ENCODE assay signal across 1 cellular context in the genomic region with DNA sequence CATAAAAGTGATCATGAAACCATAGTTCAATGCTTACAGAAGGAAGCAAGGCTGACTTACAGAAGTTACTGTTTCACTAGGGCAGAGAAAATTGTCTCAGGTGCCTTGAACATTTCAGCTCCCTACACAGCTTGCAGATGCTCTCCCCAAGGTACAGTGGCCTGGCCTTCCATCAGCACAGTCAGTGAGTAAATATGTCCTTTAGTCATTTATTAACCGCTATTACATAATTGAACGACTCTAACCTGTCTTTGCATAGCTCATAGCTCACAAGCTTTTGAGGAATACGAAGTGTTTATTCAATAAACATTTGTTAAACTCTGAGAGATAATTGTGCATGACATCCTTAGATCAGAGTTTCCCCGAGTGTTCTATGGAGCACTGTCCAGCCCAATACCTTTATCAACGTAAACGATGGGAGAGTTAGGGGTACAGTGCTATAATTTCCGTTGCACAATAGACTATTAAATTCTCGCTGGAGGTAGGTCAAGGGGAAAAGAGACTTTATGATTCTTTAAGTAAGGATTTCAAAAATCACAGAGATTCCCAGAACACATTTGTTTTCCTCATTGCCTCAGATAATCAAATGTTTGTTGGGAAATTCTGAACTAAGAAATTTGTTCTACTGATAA.
TF ChIP-seq lines count a peak whose summit lies in the region.

No MANE protein-coding gene starts in this region.

TF ChIP-seq in HepG2, 621 proteins besides CTCF, POLR2A, EP300 and RAD21 (continued from another document and continues in another):
- TF ChIP-seq, protein P1, sequence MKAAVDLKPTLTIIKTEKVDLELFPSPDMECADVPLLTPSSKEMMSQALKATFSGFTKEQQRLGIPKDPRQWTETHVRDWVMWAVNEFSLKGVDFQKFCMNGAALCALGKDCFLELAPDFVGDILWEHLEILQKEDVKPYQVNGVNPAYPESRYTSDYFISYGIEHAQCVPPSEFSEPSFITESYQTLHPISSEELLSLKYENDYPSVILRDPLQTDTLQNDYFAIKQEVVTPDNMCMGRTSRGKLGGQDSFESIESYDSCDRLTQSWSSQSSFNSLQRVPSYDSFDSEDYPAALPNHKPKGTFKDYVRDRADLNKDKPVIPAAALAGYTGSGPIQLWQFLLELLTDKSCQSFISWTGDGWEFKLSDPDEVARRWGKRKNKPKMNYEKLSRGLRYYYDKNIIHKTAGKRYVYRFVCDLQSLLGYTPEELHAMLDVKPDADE (CRISPR knock-in tag; IDR thresholded peaks at IDR 0.05): no peak
- TF ChIP-seq ZBTB38 (CRISPR knock-in tag; IDR thresholded peaks at IDR 0.05) (no peak), ZSCAN25 (CRISPR knock-in tag; IDR thresholded peaks at IDR 0.05) (no peak), HIVEP1 (CRISPR knock-in tag; IDR thresholded peaks at IDR 0.05) (no peak), ZNF850 (CRISPR knock-in tag; conservative IDR thresholded peaks at IDR 0.05) (no peak), CC2D1A (CRISPR knock-in tag; IDR thresholded peaks at IDR 0.05) (no peak), NCOA5 (CRISPR knock-in tag; IDR thresholded peaks at IDR 0.05) (no peak), MAFF (IDR thresholded peaks at IDR 0.05; ENCODE audit: low read depth, low read length) (no peak), BCL6 (CRISPR knock-in tag; IDR thresholded peaks at IDR 0.05) (peak; percentile 100), HOXA3 (CRISPR knock-in tag; IDR thresholded peaks at IDR 0.05) (peak; percentile 64), ZNF3 (CRISPR knock-in tag; IDR thresholded peaks at IDR 0.05) (no peak), ATRX (CRISPR knock-in tag; IDR thresholded peaks at IDR 0.05; ENCODE audit: borderline replicate concordance) (no peak), ZFP36L1 (CRISPR knock-in tag; IDR thresholded peaks at IDR 0.05) (no peak), SMAD9 (CRISPR knock-in tag; IDR thresholded peaks at IDR 0.05) (no peak), ZFP82 (CRISPR knock-in tag; IDR thresholded peaks at IDR 0.05; ENCODE audit: borderline replicate concordance) (no peak), CENPX (CRISPR knock-in tag; IDR thresholded peaks at IDR 0.05) (no peak), CBX5 (CRISPR knock-in tag; IDR thresholded peaks at IDR 0.05; ENCODE audit: borderline replicate concordance) (no peak), ZNF317 (CRISPR knock-in tag; IDR thresholded peaks at IDR 0.05) (peak; percentile 71), ZNF253 (CRISPR knock-in tag; IDR thresholded peaks at IDR 0.05; ENCODE audit: borderline replicate concordance) (no peak), TRIM24 (CRISPR knock-in tag; IDR thresholded peaks at IDR 0.05) (no peak), POLR2G (IDR thresholded peaks at IDR 0.05; ENCODE audit: low read depth, low read length) (no peak), KDM1A (CRISPR knock-in tag; IDR thresholded peaks at IDR 0.05) (no peak), MYNN (CRISPR knock-in tag; IDR thresholded peaks at IDR 0.05; ENCODE audit: low read depth) (no peak), SSRP1 (CRISPR knock-in tag; IDR thresholded peaks at IDR 0.05) (peak; percentile 89; the same call in 1 of the 2 replicates), MBD4 (IDR thresholded peaks at IDR 0.05; ENCODE audit: borderline replicate concordance, low read length) (no peak), HNRNPLL (IDR thresholded peaks at IDR 0.05; ENCODE audit: low read depth, low read length, poor library complexity, severe bottlenecking) (no peak), RXRB (CRISPR knock-in tag; IDR thresholded peaks at IDR 0.05; ENCODE audit: borderline replicate concordance) (peak; percentile 89), YY1 (IDR thresholded peaks at IDR 0.05; ENCODE audit: insufficient read depth, insufficient replicate concordance, low read depth, low read length) (no peak), ZNF20 (CRISPR knock-in tag; IDR thresholded peaks at IDR 0.05) (no peak), NFYB (CRISPR knock-in tag; IDR thresholded peaks at IDR 0.05) (no peak)
- TF ChIP-seq, protein P2, sequence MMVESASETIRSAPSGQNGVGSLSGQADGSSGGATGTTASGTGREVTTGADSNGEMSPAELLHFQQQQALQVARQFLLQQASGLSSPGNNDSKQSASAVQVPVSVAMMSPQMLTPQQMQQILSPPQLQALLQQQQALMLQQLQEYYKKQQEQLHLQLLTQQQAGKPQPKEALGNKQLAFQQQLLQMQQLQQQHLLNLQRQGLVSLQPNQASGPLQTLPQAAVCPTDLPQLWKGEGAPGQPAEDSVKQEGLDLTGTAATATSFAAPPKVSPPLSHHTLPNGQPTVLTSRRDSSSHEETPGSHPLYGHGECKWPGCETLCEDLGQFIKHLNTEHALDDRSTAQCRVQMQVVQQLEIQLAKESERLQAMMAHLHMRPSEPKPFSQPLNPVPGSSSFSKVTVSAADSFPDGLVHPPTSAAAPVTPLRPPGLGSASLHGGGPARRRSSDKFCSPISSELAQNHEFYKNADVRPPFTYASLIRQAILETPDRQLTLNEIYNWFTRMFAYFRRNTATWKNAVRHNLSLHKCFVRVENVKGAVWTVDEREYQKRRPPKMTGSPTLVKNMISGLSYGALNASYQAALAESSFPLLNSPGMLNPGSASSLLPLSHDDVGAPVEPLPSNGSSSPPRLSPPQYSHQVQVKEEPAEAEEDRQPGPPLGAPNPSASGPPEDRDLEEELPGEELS (CRISPR knock-in tag; IDR thresholded peaks at IDR 0.05): peak; percentile 96
- TF ChIP-seq, protein P3, sequence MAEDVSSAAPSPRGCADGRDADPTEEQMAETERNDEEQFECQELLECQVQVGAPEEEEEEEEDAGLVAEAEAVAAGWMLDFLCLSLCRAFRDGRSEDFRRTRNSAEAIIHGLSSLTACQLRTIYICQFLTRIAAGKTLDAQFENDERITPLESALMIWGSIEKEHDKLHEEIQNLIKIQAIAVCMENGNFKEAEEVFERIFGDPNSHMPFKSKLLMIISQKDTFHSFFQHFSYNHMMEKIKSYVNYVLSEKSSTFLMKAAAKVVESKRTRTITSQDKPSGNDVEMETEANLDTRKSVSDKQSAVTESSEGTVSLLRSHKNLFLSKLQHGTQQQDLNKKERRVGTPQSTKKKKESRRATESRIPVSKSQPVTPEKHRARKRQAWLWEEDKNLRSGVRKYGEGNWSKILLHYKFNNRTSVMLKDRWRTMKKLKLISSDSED (CRISPR knock-in tag; IDR thresholded peaks at IDR 0.05): no peak
- TF ChIP-seq, protein P4, sequence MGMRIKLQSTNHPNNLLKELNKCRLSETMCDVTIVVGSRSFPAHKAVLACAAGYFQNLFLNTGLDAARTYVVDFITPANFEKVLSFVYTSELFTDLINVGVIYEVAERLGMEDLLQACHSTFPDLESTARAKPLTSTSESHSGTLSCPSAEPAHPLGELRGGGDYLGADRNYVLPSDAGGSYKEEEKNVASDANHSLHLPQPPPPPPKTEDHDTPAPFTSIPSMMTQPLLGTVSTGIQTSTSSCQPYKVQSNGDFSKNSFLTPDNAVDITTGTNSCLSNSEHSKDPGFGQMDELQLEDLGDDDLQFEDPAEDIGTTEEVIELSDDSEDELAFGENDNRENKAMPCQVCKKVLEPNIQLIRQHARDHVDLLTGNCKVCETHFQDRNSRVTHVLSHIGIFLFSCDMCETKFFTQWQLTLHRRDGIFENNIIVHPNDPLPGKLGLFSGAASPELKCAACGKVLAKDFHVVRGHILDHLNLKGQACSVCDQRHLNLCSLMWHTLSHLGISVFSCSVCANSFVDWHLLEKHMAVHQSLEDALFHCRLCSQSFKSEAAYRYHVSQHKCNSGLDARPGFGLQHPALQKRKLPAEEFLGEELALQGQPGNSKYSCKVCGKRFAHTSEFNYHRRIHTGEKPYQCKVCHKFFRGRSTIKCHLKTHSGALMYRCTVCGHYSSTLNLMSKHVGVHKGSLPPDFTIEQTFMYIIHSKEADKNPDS (CRISPR knock-in tag; IDR thresholded peaks at IDR 0.05): no peak
- TF ChIP-seq, protein P5, sequence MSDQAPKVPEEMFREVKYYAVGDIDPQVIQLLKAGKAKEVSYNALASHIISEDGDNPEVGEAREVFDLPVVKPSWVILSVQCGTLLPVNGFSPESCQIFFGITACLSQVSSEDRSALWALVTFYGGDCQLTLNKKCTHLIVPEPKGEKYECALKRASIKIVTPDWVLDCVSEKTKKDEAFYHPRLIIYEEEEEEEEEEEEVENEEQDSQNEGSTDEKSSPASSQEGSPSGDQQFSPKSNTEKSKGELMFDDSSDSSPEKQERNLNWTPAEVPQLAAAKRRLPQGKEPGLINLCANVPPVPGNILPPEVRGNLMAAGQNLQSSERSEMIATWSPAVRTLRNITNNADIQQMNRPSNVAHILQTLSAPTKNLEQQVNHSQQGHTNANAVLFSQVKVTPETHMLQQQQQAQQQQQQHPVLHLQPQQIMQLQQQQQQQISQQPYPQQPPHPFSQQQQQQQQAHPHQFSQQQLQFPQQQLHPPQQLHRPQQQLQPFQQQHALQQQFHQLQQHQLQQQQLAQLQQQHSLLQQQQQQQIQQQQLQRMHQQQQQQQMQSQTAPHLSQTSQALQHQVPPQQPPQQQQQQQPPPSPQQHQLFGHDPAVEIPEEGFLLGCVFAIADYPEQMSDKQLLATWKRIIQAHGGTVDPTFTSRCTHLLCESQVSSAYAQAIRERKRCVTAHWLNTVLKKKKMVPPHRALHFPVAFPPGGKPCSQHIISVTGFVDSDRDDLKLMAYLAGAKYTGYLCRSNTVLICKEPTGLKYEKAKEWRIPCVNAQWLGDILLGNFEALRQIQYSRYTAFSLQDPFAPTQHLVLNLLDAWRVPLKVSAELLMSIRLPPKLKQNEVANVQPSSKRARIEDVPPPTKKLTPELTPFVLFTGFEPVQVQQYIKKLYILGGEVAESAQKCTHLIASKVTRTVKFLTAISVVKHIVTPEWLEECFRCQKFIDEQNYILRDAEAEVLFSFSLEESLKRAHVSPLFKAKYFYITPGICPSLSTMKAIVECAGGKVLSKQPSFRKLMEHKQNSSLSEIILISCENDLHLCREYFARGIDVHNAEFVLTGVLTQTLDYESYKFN (CRISPR knock-in tag; conservative IDR thresholded peaks at IDR 0.05): peak; percentile 92
- TF ChIP-seq, protein P6, sequence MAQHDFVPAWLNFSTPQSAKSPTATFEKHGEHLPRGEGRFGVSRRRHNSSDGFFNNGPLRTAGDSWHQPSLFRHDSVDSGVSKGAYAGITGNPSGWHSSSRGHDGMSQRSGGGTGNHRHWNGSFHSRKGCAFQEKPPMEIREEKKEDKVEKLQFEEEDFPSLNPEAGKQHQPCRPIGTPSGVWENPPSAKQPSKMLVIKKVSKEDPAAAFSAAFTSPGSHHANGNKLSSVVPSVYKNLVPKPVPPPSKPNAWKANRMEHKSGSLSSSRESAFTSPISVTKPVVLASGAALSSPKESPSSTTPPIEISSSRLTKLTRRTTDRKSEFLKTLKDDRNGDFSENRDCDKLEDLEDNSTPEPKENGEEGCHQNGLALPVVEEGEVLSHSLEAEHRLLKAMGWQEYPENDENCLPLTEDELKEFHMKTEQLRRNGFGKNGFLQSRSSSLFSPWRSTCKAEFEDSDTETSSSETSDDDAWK (CRISPR knock-in tag; IDR thresholded peaks at IDR 0.05): no peak
- TF ChIP-seq, protein P7, sequence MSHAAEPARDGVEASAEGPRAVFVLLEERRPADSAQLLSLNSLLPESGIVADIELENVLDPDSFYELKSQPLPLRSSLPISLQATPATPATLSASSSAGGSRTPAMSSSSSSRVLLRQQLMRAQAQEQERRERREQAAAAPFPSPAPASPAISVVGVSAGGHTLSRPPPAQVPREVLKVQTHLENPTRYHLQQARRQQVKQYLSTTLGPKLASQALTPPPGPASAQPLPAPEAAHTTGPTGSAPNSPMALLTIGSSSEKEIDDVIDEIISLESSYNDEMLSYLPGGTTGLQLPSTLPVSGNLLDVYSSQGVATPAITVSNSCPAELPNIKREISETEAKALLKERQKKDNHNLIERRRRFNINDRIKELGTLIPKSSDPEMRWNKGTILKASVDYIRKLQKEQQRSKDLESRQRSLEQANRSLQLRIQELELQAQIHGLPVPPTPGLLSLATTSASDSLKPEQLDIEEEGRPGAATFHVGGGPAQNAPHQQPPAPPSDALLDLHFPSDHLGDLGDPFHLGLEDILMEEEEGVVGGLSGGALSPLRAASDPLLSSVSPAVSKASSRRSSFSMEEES (CRISPR knock-in tag; IDR thresholded peaks at IDR 0.05): peak; percentile 62; the same call in 1 of the 2 replicates
- TF ChIP-seq, protein P8, sequence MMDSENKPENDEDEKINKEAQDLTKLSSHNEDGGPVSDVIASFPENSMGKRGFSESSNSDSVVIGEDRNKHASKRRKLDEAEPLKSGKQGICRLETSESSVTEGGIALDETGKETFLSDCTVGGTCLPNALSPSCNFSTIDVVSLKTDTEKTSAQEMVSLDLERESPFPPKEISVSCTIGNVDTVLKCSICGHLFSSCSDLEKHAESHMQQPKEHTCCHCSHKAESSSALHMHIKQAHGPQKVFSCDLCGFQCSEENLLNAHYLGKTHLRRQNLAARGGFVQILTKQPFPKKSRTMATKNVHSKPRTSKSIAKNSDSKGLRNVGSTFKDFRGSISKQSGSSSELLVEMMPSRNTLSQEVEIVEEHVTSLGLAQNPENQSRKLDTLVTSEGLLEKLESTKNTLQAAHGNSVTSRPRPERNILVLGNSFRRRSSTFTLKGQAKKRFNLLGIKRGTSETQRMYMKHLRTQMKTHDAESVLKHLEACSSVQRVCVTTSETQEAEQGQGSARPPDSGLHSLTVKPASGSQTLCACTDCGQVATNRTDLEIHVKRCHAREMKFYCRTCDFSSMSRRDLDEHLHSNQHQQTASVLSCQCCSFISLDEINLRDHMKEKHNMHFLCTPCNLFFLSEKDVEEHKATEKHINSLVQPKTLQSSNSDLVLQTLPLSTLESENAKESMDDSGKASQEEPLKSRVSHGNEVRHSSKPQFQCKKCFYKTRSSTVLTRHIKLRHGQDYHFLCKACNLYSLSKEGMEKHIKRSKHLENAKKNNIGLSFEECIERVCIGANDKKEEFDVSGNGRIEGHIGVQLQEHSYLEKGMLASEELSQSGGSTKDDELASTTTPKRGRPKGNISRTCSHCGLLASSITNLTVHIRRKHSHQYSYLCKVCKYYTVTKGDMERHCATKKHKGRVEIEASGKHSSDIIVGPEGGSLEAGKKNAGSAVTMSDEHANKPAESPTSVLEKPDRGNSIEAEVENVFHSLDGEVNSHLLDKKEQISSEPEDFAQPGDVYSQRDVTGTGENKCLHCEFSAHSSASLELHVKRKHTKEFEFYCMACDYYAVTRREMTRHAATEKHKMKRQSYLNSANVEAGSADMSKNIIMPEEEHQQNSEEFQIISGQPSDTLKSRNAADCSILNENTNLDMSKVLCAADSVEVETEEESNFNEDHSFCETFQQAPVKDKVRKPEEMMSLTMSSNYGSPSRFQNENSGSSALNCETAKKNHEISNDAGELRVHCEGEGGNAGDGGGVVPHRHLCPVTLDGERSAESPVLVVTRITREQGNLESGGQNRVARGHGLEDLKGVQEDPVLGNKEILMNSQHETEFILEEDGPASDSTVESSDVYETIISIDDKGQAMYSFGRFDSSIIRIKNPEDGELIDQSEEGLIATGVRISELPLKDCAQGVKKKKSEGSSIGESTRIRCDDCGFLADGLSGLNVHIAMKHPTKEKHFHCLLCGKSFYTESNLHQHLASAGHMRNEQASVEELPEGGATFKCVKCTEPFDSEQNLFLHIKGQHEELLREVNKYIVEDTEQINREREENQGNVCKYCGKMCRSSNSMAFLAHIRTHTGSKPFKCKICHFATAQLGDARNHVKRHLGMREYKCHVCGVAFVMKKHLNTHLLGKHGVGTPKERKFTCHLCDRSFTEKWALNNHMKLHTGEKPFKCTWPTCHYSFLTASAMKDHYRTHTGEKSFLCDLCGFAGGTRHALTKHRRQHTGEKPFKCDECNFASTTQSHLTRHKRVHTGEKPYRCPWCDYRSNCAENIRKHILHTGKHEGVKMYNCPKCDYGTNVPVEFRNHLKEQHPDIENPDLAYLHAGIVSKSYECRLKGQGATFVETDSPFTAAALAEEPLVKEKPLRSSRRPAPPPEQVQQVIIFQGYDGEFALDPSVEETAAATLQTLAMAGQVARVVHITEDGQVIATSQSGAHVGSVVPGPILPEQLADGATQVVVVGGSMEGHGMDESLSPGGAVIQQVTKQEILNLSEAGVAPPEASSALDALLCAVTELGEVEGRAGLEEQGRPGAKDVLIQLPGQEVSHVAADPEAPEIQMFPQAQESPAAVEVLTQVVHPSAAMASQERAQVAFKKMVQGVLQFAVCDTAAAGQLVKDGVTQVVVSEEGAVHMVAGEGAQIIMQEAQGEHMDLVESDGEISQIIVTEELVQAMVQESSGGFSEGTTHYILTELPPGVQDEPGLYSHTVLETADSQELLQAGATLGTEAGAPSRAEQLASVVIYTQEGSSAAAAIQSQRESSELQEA (CRISPR knock-in tag; IDR thresholded peaks at IDR 0.05; ENCODE audit: not compliant biosample characterization): no peak
